Comparison of ENCODE assay signal across 1 cellular context in genomic region chr14:31256534-31257243, GRCh38.
TF ChIP-seq lines count a peak whose summit lies in the region.

No MANE protein-coding gene starts in this region.

TF ChIP-seq in HepG2, 621 proteins besides CTCF, POLR2A, EP300 and RAD21 (continued from another document and continues in another):
- TF ChIP-seq MAFK (conservative IDR thresholded peaks at IDR 0.05 in 1 of 2, IDR thresholded peaks at IDR 0.05 in 1 of 2; ENCODE audit: low read length in 2 of 2) (peak; percentile 22 to 65; a peak in 3 of 4 replicates), ZNF569 (CRISPR knock-in tag; IDR thresholded peaks at IDR 0.05; ENCODE audit: borderline replicate concordance) (0 out of 2 replicates have a peak, but pooled peaks have one; percentile 4), RBM39 (IDR thresholded peaks at IDR 0.05; ENCODE audit: low read depth, low read length, poor library complexity, severe bottlenecking) (no peak), CBX1 (IDR thresholded peaks at IDR 0.05; ENCODE audit: low read depth) (no peak), EHMT2 (IDR thresholded peaks at IDR 0.05; ENCODE audit: borderline replicate concordance, low read depth, low read length) (no peak), ZNF547 (CRISPR knock-in tag; IDR thresholded peaks at IDR 0.05) (0 out of 2 replicates have a peak, but pooled peaks have one; percentile 63), DPF2 (CRISPR knock-in tag; IDR thresholded peaks at IDR 0.05; ENCODE audit: borderline replicate concordance, low read depth) (no peak), GATAD1 (CRISPR knock-in tag; IDR thresholded peaks at IDR 0.05) (no peak), CHCHD3 (CRISPR knock-in tag; IDR thresholded peaks at IDR 0.05) (no peak), NKX3-1 (CRISPR knock-in tag; IDR thresholded peaks at IDR 0.05) (no peak), NFYB (CRISPR knock-in tag; IDR thresholded peaks at IDR 0.05) (0 out of 2 replicates have a peak, but pooled peaks have one; percentile 1), NFKBIZ (CRISPR knock-in tag; IDR thresholded peaks at IDR 0.05) (0 out of 2 replicates have a peak, but pooled peaks have one; percentile 20), CBX2 (IDR thresholded peaks at IDR 0.05; ENCODE audit: low read depth, low read length) (no peak), CBX2 (CRISPR knock-in tag; IDR thresholded peaks at IDR 0.05; ENCODE audit: low read depth) (no peak), HBP1 (CRISPR knock-in tag; IDR thresholded peaks at IDR 0.05; ENCODE audit: low read depth) (no peak), GTF2F1 (IDR thresholded peaks at IDR 0.05; ENCODE audit: low read length) (no peak), FOXP1 (IDR thresholded peaks at IDR 0.05) (no peak), FOXP1 (CRISPR knock-in tag; IDR thresholded peaks at IDR 0.05) (peak; percentile 2; the same call in 1 of the 2 replicates), MTF2 (CRISPR knock-in tag; IDR thresholded peaks at IDR 0.05; ENCODE audit: borderline replicate concordance) (0 out of 2 replicates have a peak, but pooled peaks have one; percentile 71), ZNF44 (CRISPR knock-in tag; IDR thresholded peaks at IDR 0.05) (peak; percentile 55; the same call in 1 of the 2 replicates), ESRRA (CRISPR knock-in tag; IDR thresholded peaks at IDR 0.05; ENCODE audit: low read depth) (no peak), TEAD2 (CRISPR knock-in tag; IDR thresholded peaks at IDR 0.05) (no peak), ARHGAP35 (CRISPR knock-in tag; IDR thresholded peaks at IDR 0.05; ENCODE audit: borderline replicate concordance) (0 out of 2 replicates have a peak, but pooled peaks have one; percentile 59), ZNF607 (CRISPR knock-in tag; IDR thresholded peaks at IDR 0.05; ENCODE audit: borderline replicate concordance) (no peak), ZNF883 (CRISPR knock-in tag; IDR thresholded peaks at IDR 0.05; ENCODE audit: not compliant biosample characterization) (peak; percentile 71)
- TF ChIP-seq, protein P1, sequence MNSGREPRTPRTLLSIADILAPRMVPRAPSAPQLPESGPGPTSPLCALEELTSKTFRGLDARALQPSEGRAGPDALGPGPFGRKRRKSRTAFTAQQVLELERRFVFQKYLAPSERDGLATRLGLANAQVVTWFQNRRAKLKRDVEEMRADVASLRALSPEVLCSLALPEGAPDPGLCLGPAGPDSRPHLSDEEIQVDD (CRISPR knock-in tag; IDR thresholded peaks at IDR 0.05; ENCODE audit: borderline replicate concordance) = peak; percentile 13; the same call in 1 of the 2 replicates
- TF ChIP-seq, protein P2, sequence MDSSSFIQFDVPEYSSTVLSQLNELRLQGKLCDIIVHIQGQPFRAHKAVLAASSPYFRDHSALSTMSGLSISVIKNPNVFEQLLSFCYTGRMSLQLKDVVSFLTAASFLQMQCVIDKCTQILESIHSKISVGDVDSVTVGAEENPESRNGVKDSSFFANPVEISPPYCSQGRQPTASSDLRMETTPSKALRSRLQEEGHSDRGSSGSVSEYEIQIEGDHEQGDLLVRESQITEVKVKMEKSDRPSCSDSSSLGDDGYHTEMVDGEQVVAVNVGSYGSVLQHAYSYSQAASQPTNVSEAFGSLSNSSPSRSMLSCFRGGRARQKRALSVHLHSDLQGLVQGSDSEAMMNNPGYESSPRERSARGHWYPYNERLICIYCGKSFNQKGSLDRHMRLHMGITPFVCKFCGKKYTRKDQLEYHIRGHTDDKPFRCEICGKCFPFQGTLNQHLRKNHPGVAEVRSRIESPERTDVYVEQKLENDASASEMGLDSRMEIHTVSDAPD (CRISPR knock-in tag; IDR thresholded peaks at IDR 0.05) = no peak
- TF ChIP-seq, protein P3, sequence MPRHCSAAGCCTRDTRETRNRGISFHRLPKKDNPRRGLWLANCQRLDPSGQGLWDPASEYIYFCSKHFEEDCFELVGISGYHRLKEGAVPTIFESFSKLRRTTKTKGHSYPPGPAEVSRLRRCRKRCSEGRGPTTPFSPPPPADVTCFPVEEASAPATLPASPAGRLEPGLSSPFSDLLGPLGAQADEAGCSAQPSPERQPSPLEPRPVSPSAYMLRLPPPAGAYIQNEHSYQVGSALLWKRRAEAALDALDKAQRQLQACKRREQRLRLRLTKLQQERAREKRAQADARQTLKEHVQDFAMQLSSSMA (CRISPR knock-in tag; IDR thresholded peaks at IDR 0.05) = 0 out of 2 replicates have a peak, but pooled peaks have one; percentile 57
- TF ChIP-seq, protein P4, sequence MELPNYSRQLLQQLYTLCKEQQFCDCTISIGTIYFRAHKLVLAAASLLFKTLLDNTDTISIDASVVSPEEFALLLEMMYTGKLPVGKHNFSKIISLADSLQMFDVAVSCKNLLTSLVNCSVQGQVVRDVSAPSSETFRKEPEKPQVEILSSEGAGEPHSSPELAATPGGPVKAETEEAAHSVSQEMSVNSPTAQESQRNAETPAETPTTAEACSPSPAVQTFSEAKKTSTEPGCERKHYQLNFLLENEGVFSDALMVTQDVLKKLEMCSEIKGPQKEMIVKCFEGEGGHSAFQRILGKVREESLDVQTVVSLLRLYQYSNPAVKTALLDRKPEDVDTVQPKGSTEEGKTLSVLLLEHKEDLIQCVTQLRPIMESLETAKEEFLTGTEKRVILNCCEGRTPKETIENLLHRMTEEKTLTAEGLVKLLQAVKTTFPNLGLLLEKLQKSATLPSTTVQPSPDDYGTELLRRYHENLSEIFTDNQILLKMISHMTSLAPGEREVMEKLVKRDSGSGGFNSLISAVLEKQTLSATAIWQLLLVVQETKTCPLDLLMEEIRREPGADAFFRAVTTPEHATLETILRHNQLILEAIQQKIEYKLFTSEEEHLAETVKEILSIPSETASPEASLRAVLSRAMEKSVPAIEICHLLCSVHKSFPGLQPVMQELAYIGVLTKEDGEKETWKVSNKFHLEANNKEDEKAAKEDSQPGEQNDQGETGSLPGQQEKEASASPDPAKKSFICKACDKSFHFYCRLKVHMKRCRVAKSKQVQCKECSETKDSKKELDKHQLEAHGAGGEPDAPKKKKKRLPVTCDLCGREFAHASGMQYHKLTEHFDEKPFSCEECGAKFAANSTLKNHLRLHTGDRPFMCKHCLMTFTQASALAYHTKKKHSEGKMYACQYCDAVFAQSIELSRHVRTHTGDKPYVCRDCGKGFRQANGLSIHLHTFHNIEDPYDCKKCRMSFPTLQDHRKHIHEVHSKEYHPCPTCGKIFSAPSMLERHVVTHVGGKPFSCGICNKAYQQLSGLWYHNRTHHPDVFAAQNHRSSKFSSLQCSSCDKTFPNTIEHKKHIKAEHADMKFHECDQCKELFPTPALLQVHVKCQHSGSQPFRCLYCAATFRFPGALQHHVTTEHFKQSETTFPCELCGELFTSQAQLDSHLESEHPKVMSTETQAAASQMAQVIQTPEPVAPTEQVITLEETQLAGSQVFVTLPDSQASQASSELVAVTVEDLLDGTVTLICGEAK (IDR thresholded peaks at IDR 0.05) = no peak
- TF ChIP-seq, protein P4 (CRISPR knock-in tag; IDR thresholded peaks at IDR 0.05) = peak; percentile 14; the same call in 1 of the 2 replicates
- TF ChIP-seq, protein P5, sequence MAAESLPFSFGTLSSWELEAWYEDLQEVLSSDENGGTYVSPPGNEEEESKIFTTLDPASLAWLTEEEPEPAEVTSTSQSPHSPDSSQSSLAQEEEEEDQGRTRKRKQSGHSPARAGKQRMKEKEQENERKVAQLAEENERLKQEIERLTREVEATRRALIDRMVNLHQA (CRISPR knock-in tag; IDR thresholded peaks at IDR 0.05) = peak; percentile 75; the same call in 1 of the 2 replicates
- TF ChIP-seq, protein P6, sequence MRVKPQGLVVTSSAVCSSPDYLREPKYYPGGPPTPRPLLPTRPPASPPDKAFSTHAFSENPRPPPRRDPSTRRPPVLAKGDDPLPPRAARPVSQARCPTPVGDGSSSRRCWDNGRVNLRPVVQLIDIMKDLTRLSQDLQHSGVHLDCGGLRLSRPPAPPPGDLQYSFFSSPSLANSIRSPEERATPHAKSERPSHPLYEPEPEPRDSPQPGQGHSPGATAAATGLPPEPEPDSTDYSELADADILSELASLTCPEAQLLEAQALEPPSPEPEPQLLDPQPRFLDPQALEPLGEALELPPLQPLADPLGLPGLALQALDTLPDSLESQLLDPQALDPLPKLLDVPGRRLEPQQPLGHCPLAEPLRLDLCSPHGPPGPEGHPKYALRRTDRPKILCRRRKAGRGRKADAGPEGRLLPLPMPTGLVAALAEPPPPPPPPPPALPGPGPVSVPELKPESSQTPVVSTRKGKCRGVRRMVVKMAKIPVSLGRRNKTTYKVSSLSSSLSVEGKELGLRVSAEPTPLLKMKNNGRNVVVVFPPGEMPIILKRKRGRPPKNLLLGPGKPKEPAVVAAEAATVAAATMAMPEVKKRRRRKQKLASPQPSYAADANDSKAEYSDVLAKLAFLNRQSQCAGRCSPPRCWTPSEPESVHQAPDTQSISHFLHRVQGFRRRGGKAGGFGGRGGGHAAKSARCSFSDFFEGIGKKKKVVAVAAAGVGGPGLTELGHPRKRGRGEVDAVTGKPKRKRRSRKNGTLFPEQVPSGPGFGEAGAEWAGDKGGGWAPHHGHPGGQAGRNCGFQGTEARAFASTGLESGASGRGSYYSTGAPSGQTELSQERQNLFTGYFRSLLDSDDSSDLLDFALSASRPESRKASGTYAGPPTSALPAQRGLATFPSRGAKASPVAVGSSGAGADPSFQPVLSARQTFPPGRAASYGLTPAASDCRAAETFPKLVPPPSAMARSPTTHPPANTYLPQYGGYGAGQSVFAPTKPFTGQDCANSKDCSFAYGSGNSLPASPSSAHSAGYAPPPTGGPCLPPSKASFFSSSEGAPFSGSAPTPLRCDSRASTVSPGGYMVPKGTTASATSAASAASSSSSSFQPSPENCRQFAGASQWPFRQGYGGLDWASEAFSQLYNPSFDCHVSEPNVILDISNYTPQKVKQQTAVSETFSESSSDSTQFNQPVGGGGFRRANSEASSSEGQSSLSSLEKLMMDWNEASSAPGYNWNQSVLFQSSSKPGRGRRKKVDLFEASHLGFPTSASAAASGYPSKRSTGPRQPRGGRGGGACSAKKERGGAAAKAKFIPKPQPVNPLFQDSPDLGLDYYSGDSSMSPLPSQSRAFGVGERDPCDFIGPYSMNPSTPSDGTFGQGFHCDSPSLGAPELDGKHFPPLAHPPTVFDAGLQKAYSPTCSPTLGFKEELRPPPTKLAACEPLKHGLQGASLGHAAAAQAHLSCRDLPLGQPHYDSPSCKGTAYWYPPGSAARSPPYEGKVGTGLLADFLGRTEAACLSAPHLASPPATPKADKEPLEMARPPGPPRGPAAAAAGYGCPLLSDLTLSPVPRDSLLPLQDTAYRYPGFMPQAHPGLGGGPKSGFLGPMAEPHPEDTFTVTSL (CRISPR knock-in tag; IDR thresholded peaks at IDR 0.05; ENCODE audit: borderline replicate concordance) = no peak
- TF ChIP-seq, protein P7, sequence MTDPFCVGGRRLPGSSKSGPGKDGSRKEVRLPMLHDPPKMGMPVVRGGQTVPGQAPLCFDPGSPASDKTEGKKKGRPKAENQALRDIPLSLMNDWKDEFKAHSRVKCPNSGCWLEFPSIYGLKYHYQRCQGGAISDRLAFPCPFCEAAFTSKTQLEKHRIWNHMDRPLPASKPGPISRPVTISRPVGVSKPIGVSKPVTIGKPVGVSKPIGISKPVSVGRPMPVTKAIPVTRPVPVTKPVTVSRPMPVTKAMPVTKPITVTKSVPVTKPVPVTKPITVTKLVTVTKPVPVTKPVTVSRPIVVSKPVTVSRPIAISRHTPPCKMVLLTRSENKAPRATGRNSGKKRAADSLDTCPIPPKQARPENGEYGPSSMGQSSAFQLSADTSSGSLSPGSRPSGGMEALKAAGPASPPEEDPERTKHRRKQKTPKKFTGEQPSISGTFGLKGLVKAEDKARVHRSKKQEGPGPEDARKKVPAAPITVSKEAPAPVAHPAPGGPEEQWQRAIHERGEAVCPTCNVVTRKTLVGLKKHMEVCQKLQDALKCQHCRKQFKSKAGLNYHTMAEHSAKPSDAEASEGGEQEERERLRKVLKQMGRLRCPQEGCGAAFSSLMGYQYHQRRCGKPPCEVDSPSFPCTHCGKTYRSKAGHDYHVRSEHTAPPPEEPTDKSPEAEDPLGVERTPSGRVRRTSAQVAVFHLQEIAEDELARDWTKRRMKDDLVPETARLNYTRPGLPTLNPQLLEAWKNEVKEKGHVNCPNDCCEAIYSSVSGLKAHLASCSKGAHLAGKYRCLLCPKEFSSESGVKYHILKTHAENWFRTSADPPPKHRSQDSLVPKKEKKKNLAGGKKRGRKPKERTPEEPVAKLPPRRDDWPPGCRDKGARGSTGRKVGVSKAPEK (CRISPR knock-in tag; IDR thresholded peaks at IDR 0.05; ENCODE audit: borderline replicate concordance) = no peak
